ENCODE assay signal across 1 cellular context in the genomic region with DNA sequence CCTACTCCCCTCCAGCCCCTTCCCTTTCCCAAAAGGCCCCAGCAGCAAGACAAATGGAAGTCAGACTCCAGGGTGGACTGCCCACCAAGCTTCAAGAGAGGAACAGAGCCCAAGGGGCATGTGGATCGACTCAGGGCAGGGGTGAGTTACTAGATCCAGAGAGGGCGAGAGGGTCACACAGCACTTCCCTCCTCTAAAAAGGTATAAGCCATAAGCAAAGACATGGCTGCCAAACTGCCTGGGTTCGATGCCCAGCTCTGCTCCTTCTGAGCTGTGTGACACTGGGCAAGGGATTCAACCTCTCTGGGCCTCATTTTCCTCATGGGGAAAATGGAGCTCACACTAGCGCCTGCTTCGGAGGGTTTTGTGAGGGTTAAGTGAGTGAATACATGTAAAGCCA.
A peak's percentile ranks its signal among the peaks of the same experiment; 100 is the strongest.
TF ChIP-seq lines count a peak whose summit lies in the region.

No MANE protein-coding gene starts in this region.

TF ChIP-seq in K562, 482 proteins besides CTCF, POLR2A, EP300 and RAD21 (continued from another document and continues in another):
- TF ChIP-seq, protein P1, sequence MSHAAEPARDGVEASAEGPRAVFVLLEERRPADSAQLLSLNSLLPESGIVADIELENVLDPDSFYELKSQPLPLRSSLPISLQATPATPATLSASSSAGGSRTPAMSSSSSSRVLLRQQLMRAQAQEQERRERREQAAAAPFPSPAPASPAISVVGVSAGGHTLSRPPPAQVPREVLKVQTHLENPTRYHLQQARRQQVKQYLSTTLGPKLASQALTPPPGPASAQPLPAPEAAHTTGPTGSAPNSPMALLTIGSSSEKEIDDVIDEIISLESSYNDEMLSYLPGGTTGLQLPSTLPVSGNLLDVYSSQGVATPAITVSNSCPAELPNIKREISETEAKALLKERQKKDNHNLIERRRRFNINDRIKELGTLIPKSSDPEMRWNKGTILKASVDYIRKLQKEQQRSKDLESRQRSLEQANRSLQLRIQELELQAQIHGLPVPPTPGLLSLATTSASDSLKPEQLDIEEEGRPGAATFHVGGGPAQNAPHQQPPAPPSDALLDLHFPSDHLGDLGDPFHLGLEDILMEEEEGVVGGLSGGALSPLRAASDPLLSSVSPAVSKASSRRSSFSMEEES (CRISPR knock-in tag; IDR thresholded peaks at IDR 0.05), result no peak
- TF ChIP-seq PHB2 (IDR thresholded peaks at IDR 0.05; ENCODE audit: low read depth), result no peak
- TF ChIP-seq, protein P2, sequence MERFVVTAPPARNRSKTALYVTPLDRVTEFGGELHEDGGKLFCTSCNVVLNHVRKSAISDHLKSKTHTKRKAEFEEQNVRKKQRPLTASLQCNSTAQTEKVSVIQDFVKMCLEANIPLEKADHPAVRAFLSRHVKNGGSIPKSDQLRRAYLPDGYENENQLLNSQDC (CRISPR knock-in tag; IDR thresholded peaks at IDR 0.05), result no peak
- TF ChIP-seq, protein P3, sequence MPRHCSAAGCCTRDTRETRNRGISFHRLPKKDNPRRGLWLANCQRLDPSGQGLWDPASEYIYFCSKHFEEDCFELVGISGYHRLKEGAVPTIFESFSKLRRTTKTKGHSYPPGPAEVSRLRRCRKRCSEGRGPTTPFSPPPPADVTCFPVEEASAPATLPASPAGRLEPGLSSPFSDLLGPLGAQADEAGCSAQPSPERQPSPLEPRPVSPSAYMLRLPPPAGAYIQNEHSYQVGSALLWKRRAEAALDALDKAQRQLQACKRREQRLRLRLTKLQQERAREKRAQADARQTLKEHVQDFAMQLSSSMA (CRISPR knock-in tag; IDR thresholded peaks at IDR 0.05), result no peak
- TF ChIP-seq ZNF507 (tag; conservative IDR thresholded peaks at IDR 0.05), result no peak
- no peak for TF ChIP-seq FOXK1 (CRISPR knock-in tag; IDR thresholded peaks at IDR 0.05; ENCODE audit: borderline replicate concordance)
- no peak for TF ChIP-seq ARHGAP35 (IDR thresholded peaks at IDR 0.05; ENCODE audit: partially characterized antibody)
- TF ChIP-seq XRCC4 (IDR thresholded peaks at IDR 0.05; ENCODE audit: extremely low read depth, insufficient read depth, insufficient read length), result no peak
- 0 out of 4 replicates have a peak, but pooled peaks of 1 of the 2 experiments have one; percentile 9 for TF ChIP-seq RCOR1 (IDR thresholded peaks at IDR 0.05; ENCODE audit: borderline replicate concordance in 1 of 2, low read depth in 2 of 2, low read length in 2 of 2)
- TF ChIP-seq ZNF766 (CRISPR knock-in tag; conservative IDR thresholded peaks at IDR 0.05), result no peak
- TF ChIP-seq NCOA1 (IDR thresholded peaks at IDR 0.05; ENCODE audit: low read depth), result no peak
- no peak for TF ChIP-seq MIER1 (IDR thresholded peaks at IDR 0.05; ENCODE audit: low read depth)
- TF ChIP-seq, protein P4, sequence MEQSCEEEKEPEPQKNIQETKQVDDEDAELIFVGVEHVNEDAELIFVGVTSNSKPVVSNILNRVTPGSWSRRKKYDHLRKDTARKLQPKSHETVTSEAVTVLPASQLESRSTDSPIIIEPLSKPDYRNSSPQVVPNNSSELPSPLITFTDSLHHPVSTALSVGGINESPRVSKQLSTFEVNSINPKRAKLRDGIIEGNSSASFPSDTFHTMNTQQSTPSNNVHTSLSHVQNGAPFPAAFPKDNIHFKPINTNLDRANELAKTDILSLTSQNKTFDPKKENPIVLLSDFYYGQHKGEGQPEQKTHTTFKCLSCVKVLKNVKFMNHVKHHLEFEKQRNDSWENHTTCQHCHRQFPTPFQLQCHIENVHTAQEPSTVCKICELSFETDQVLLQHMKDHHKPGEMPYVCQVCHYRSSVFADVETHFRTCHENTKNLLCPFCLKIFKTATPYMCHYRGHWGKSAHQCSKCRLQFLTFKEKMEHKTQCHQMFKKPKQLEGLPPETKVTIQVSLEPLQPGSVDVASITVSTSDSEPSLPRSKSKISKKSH (CRISPR knock-in tag; IDR thresholded peaks at IDR 0.05), result no peak
- TF ChIP-seq, protein P5, sequence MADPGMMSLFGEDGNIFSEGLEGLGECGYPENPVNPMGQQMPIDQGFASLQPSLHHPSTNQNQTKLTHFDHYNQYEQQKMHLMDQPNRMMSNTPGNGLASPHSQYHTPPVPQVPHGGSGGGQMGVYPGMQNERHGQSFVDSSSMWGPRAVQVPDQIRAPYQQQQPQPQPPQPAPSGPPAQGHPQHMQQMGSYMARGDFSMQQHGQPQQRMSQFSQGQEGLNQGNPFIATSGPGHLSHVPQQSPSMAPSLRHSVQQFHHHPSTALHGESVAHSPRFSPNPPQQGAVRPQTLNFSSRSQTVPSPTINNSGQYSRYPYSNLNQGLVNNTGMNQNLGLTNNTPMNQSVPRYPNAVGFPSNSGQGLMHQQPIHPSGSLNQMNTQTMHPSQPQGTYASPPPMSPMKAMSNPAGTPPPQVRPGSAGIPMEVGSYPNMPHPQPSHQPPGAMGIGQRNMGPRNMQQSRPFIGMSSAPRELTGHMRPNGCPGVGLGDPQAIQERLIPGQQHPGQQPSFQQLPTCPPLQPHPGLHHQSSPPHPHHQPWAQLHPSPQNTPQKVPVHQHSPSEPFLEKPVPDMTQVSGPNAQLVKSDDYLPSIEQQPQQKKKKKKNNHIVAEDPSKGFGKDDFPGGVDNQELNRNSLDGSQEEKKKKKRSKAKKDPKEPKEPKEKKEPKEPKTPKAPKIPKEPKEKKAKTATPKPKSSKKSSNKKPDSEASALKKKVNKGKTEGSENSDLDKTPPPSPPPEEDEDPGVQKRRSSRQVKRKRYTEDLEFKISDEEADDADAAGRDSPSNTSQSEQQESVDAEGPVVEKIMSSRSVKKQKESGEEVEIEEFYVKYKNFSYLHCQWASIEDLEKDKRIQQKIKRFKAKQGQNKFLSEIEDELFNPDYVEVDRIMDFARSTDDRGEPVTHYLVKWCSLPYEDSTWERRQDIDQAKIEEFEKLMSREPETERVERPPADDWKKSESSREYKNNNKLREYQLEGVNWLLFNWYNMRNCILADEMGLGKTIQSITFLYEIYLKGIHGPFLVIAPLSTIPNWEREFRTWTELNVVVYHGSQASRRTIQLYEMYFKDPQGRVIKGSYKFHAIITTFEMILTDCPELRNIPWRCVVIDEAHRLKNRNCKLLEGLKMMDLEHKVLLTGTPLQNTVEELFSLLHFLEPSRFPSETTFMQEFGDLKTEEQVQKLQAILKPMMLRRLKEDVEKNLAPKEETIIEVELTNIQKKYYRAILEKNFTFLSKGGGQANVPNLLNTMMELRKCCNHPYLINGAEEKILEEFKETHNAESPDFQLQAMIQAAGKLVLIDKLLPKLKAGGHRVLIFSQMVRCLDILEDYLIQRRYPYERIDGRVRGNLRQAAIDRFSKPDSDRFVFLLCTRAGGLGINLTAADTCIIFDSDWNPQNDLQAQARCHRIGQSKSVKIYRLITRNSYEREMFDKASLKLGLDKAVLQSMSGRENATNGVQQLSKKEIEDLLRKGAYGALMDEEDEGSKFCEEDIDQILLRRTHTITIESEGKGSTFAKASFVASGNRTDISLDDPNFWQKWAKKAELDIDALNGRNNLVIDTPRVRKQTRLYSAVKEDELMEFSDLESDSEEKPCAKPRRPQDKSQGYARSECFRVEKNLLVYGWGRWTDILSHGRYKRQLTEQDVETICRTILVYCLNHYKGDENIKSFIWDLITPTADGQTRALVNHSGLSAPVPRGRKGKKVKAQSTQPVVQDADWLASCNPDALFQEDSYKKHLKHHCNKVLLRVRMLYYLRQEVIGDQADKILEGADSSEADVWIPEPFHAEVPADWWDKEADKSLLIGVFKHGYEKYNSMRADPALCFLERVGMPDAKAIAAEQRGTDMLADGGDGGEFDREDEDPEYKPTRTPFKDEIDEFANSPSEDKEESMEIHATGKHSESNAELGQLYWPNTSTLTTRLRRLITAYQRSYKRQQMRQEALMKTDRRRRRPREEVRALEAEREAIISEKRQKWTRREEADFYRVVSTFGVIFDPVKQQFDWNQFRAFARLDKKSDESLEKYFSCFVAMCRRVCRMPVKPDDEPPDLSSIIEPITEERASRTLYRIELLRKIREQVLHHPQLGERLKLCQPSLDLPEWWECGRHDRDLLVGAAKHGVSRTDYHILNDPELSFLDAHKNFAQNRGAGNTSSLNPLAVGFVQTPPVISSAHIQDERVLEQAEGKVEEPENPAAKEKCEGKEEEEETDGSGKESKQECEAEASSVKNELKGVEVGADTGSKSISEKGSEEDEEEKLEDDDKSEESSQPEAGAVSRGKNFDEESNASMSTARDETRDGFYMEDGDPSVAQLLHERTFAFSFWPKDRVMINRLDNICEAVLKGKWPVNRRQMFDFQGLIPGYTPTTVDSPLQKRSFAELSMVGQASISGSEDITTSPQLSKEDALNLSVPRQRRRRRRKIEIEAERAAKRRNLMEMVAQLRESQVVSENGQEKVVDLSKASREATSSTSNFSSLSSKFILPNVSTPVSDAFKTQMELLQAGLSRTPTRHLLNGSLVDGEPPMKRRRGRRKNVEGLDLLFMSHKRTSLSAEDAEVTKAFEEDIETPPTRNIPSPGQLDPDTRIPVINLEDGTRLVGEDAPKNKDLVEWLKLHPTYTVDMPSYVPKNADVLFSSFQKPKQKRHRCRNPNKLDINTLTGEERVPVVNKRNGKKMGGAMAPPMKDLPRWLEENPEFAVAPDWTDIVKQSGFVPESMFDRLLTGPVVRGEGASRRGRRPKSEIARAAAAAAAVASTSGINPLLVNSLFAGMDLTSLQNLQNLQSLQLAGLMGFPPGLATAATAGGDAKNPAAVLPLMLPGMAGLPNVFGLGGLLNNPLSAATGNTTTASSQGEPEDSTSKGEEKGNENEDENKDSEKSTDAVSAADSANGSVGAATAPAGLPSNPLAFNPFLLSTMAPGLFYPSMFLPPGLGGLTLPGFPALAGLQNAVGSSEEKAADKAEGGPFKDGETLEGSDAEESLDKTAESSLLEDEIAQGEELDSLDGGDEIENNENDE (IDR thresholded peaks at IDR 0.05; ENCODE audit: low read depth, low read length), result no peak
- TF ChIP-seq ZFP36 (IDR thresholded peaks at IDR 0.05; ENCODE audit: low read depth, low read length, partially characterized antibody), result peak; percentile 66
- no peak for TF ChIP-seq ILK (tag; IDR thresholded peaks at IDR 0.05; ENCODE audit: borderline replicate concordance, low read depth)
- no peak for TF ChIP-seq DPF2 (IDR thresholded peaks at IDR 0.05)
- TF ChIP-seq TAL1 (IDR thresholded peaks at IDR 0.05), result no peak
- TF ChIP-seq SETDB1 (IDR thresholded peaks at IDR 0.05; ENCODE audit: low read length), result no peak
- no peak for TF ChIP-seq CEBPG (CRISPR knock-in tag; IDR thresholded peaks at IDR 0.05)
- no peak for TF ChIP-seq CEBPG (tag; conservative IDR thresholded peaks at IDR 0.05 in 1 of 2, IDR thresholded peaks at IDR 0.05 in 1 of 2)
- TF ChIP-seq, protein P6, sequence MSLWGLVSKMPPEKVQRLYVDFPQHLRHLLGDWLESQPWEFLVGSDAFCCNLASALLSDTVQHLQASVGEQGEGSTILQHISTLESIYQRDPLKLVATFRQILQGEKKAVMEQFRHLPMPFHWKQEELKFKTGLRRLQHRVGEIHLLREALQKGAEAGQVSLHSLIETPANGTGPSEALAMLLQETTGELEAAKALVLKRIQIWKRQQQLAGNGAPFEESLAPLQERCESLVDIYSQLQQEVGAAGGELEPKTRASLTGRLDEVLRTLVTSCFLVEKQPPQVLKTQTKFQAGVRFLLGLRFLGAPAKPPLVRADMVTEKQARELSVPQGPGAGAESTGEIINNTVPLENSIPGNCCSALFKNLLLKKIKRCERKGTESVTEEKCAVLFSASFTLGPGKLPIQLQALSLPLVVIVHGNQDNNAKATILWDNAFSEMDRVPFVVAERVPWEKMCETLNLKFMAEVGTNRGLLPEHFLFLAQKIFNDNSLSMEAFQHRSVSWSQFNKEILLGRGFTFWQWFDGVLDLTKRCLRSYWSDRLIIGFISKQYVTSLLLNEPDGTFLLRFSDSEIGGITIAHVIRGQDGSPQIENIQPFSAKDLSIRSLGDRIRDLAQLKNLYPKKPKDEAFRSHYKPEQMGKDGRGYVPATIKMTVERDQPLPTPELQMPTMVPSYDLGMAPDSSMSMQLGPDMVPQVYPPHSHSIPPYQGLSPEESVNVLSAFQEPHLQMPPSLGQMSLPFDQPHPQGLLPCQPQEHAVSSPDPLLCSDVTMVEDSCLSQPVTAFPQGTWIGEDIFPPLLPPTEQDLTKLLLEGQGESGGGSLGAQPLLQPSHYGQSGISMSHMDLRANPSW (CRISPR knock-in tag; IDR thresholded peaks at IDR 0.05), result no peak
- no peak for TF ChIP-seq MAZ (CRISPR knock-in tag; conservative IDR thresholded peaks at IDR 0.05 in 1 of 2, IDR thresholded peaks at IDR 0.05 in 1 of 2)
- TF ChIP-seq ESRRA (IDR thresholded peaks at IDR 0.05; ENCODE audit: borderline replicate concordance, low read depth), result no peak
- TF ChIP-seq NCOA6 (IDR thresholded peaks at IDR 0.05), result no peak
- TF ChIP-seq ZNF408 (CRISPR knock-in tag; IDR thresholded peaks at IDR 0.05; ENCODE audit: low read depth), result no peak
- TF ChIP-seq, protein P7, sequence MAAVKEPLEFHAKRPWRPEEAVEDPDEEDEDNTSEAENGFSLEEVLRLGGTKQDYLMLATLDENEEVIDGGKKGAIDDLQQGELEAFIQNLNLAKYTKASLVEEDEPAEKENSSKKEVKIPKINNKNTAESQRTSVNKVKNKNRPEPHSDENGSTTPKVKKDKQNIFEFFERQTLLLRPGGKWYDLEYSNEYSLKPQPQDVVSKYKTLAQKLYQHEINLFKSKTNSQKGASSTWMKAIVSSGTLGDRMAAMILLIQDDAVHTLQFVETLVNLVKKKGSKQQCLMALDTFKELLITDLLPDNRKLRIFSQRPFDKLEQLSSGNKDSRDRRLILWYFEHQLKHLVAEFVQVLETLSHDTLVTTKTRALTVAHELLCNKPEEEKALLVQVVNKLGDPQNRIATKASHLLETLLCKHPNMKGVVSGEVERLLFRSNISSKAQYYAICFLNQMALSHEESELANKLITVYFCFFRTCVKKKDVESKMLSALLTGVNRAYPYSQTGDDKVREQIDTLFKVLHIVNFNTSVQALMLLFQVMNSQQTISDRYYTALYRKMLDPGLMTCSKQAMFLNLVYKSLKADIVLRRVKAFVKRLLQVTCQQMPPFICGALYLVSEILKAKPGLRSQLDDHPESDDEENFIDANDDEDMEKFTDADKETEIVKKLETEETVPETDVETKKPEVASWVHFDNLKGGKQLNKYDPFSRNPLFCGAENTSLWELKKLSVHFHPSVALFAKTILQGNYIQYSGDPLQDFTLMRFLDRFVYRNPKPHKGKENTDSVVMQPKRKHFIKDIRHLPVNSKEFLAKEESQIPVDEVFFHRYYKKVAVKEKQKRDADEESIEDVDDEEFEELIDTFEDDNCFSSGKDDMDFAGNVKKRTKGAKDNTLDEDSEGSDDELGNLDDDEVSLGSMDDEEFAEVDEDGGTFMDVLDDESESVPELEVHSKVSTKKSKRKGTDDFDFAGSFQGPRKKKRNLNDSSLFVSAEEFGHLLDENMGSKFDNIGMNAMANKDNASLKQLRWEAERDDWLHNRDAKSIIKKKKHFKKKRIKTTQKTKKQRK (IDR thresholded peaks at IDR 0.05; ENCODE audit: borderline replicate concordance, low read depth, low read length), result no peak
- peak; percentile 41; the same call in 1 of the 2 replicates for TF ChIP-seq ZNF121 (CRISPR knock-in tag; conservative IDR thresholded peaks at IDR 0.05)
- peak; percentile 68; the same call in 1 of the 2 replicates for TF ChIP-seq SMARCA5 (IDR thresholded peaks at IDR 0.05)
- no peak for TF ChIP-seq GTF2E2 (tag; IDR thresholded peaks at IDR 0.05)
- TF ChIP-seq, protein P8, sequence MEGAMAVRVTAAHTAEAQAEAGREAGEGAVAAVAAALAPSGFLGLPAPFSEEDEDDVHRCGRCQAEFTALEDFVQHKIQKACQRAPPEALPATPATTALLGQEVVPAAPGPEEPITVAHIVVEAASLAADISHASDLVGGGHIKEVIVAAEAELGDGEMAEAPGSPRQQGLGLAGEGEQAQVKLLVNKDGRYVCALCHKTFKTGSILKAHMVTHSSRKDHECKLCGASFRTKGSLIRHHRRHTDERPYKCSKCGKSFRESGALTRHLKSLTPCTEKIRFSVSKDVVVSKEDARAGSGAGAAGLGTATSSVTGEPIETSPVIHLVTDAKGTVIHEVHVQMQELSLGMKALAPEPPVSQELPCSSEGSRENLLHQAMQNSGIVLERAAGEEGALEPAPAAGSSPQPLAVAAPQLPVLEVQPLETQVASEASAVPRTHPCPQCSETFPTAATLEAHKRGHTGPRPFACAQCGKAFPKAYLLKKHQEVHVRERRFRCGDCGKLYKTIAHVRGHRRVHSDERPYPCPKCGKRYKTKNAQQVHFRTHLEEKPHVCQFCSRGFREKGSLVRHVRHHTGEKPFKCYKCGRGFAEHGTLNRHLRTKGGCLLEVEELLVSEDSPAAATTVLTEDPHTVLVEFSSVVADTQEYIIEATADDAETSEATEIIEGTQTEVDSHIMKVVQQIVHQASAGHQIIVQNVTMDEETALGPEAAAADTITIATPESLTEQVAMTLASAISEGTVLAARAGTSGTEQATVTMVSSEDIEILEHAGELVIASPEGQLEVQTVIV (CRISPR knock-in tag; IDR thresholded peaks at IDR 0.05; ENCODE audit: borderline replicate concordance), result no peak
